In the genomic region with DNA sequence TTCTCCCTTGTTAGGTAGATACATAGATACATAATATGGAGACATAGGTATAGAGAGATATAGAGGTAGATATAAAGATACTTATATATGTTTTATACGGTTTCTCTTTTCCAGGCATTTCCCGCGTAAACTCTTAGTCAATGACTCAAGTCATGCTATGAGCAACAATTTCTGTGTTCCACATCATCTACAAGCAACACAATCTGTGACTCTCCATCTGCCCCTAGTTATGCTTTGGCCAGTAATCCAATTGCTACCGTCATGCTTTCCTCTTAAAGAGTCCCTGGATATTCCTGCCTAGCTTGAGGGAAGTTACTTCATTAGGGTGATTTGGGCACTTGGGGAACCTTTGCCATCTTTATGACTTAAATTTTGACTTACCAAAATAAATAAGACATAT, we compare ENCODE assay signal across 28 cellular contexts.
"Had no signal": no experiment of that assay in that cellular context is flagged by ENCODE, and none has a peak within 500 bp of the region (broad histone marks: within the 10 kb centered on the region; RNA-seq: fewer than 3 reads in every experiment).

No MANE protein-coding gene starts in this region.

- DNase-seq: dermis blood vessel endothelial cell; effector memory CD4-positive, alpha-beta T cell; erythroblast; foreskin melanocyte; glutamatergic neuron; heart right ventricle; hippocampal formation; left cardiac atrium; left lung; mesenchymal stem cell; naive thymus-derived CD4-positive, alpha-beta T cell; nucleus accumbens; stimulated activated CD4-positive, alpha-beta T cell treated with anti-CD3 and anti-CD28 coated beads, Interleukin-12 subunit alpha, Interleukin-12 subunit beta, amount 100 ng/mL, for 4 hours; stimulated activated CD4-positive, alpha-beta T cell treated with anti-CD3 and anti-CD28 coated beads, Interleukin-1b, Interleukin-23, amount 100 ng/mL, for 48 hours; stimulated activated CD4-positive, alpha-beta T cell treated with anti-CD3 and anti-CD28 coated beads, Interleukin-4, amount 100 ng/mL, for 1 hour; stimulated activated naive CD4-positive, alpha-beta T cell treated with Interleukin-2 at 50 U/mL for 16 hours; stomach; thyroid gland; trophoblast cell had no signal

- ATAC-seq: heart right ventricle; left cardiac atrium; left lung; naive thymus-derived CD4-positive, alpha-beta T cell; sciatic nerve; stimulated activated effector memory CD8-positive, alpha-beta T cell treated with anti-CD3 and anti-CD28 coated beads, Interleukin-12 subunit alpha, Interleukin-12 subunit beta, amount 100 ng/mL, for 72 hours had no signal

- H3K36me3 Mint-ChIP-seq: mesothelial cell of epicardium; naive thymus-derived CD4-positive, alpha-beta T cell; stimulated activated effector memory CD8-positive, alpha-beta T cell treated with anti-CD3 and anti-CD28 coated beads, Interleukin-12 subunit alpha, Interleukin-12 subunit beta, amount 100 ng/mL, for 72 hours had no signal

- H3K9me3 ChIP-seq: left lung, prostate gland, right atrium auricular region, stomach, thyroid gland, vagina had no signal

- H3K4me3 Mint-ChIP-seq: mesothelial cell of epicardium; naive thymus-derived CD4-positive, alpha-beta T cell; nephron; stimulated activated effector memory CD8-positive, alpha-beta T cell treated with anti-CD3 and anti-CD28 coated beads, Interleukin-12 subunit alpha, Interleukin-12 subunit beta, amount 100 ng/mL, for 72 hours had no signal

- H3K27ac ChIP-seq: coronary artery, heart right ventricle, left lung, prostate gland, right atrium auricular region, stomach, thyroid gland, vagina had no signal

- H3K4me1 Mint-ChIP-seq: naive thymus-derived CD4-positive, alpha-beta T cell; stimulated activated effector memory CD8-positive, alpha-beta T cell treated with anti-CD3 and anti-CD28 coated beads, Interleukin-12 subunit alpha, Interleukin-12 subunit beta, amount 100 ng/mL, for 72 hours had no signal

- H3K27ac Mint-ChIP-seq: mesothelial cell of epicardium; naive thymus-derived CD4-positive, alpha-beta T cell; nephron; stimulated activated effector memory CD8-positive, alpha-beta T cell treated with anti-CD3 and anti-CD28 coated beads, Interleukin-12 subunit alpha, Interleukin-12 subunit beta, amount 100 ng/mL, for 72 hours had no signal

- H3K36me3 ChIP-seq: heart right ventricle, left lung, prostate gland, right atrium auricular region, stomach, thyroid gland, vagina had no signal

- H3K4me1 ChIP-seq: heart right ventricle, left lung, prostate gland, right atrium auricular region, stomach, thyroid gland had no signal

- H3K4me3 ChIP-seq: coronary artery, heart right ventricle, left lung, prostate gland, right atrium auricular region, smooth muscle cell, stomach, thyroid gland, vagina had no signal

- H3K4me2 ChIP-seq: smooth muscle cell had no signal

- H3K27me3 ChIP-seq: heart right ventricle, left lung, right atrium auricular region, stomach, thyroid gland, vagina had no signal

- H3K9me3 Mint-ChIP-seq: mesothelial cell of epicardium had no signal
